ENCODE assay signal across 1 cellular context in genomic region chr19:10096615-10096963, GRCh38.
TF ChIP-seq lines count a peak whose summit lies in the region.

No MANE protein-coding gene starts in this region.

TF ChIP-seq in HCT116, 20 proteins besides CTCF, POLR2A, EP300 and RAD21:
- TF ChIP-seq FOSL1 (IDR thresholded peaks at IDR 0.05; ENCODE audit: low read depth) (no peak), CEBPB (IDR thresholded peaks at IDR 0.05; ENCODE audit: low read depth) (no peak)
TF ChIP-seq in HCT116: peak in this region for 0.
